15 cellular contexts compared by ENCODE assay signal in genomic region chr13:111247552-111247951, GRCh38.
A peak's percentile ranks its signal among the peaks of the same experiment; 100 is the strongest.
DNase-seq lines count a peak whose midpoint lies in the region; ATAC-seq and TF ChIP-seq lines count a peak whose summit lies in the region.
"Had no signal": no experiment of that assay in that cellular context is flagged by ENCODE, and none has a peak within 500 bp of the region (broad histone marks: within the 10 kb centered on the region; RNA-seq: fewer than 3 reads in every experiment).

No MANE protein-coding gene starts in this region.

- peak overlapping the region; percentile 80 for H3K27ac Mint-ChIP-seq in chondrocyte (ENCODE audit: unreplicated experiment)
- peak overlapping the region; percentile 38 for H3K27ac Mint-ChIP-seq in stimulated activated naive B cell treated with anti-CD40 and anti-IgM and Interleukin-4, amounts not matched to agents 10 μg/mL and 1 μg/mL and 100 μg/mL, for 72 hours
- H3K27ac Mint-ChIP-seq in glutamatergic neuron (ENCODE audit: unreplicated experiment): no peak overlapping the region
- H3K27ac Mint-ChIP-seq: natural killer cell treated with Interleukin-12 subunit alpha and Interleukin-12 subunit beta and Interleukin-15 and Interleukin-18, amount 100 ng/mL, for 72 hours; stimulated activated memory B cell treated with anti-CD40 and anti-IgM and Interleukin-4, amounts not matched to agents 10 μg/mL and 1 μg/mL and 100 μg/mL, for 72 hours had no signal

- no peak for TF ChIP-seq CTCF in chondrocyte (IDR thresholded peaks at IDR 0.05)
- TF ChIP-seq CTCF in liver (IDR thresholded peaks at IDR 0.05; ENCODE audit: low read depth, low read length, missing input control): no peak
- no peak for TF ChIP-seq CTCF in glutamatergic neuron (IDR thresholded peaks at IDR 0.05; ENCODE audit: partially characterized antibody, unreplicated experiment)

- 50% methylated on average over 7 of the region's 7 CpGs for WGBS in liver

- no peaks in the 10 kb centered on the region for H3K27me3 Mint-ChIP-seq in chondrocyte (ENCODE audit: low read depth)
- no peaks in the 10 kb centered on the region for H3K27me3 Mint-ChIP-seq in stimulated activated naive B cell treated with anti-CD40 and anti-IgM and Interleukin-4, amounts not matched to agents 10 μg/mL and 1 μg/mL and 100 μg/mL, for 72 hours
- no peaks in the 10 kb centered on the region for H3K27me3 Mint-ChIP-seq in glutamatergic neuron (ENCODE audit: unreplicated experiment)
- H3K27me3 Mint-ChIP-seq: natural killer cell treated with Interleukin-12 subunit alpha and Interleukin-12 subunit beta and Interleukin-15 and Interleukin-18, amount 100 ng/mL, for 72 hours; stimulated activated memory B cell treated with anti-CD40 and anti-IgM and Interleukin-4, amounts not matched to agents 10 μg/mL and 1 μg/mL and 100 μg/mL, for 72 hours had no signal

- H3K4me3 ChIP-seq in liver (ENCODE audit: low read depth in 1 of 3, low read length in 3 of 3): no peak overlapping the region
- H3K4me3 ChIP-seq: breast epithelium had no signal

- ATAC-seq in stimulated activated naive B cell treated with anti-CD40 and anti-IgM and Interleukin-4, amounts not matched to agents 10 μg/mL and 1 μg/mL and 100 μg/mL, for 72 hours (replicated peaks): no peak
- no peak for ATAC-seq in GM21529 (IDR thresholded peaks at IDR 0.05; ENCODE audit: unreplicated experiment)
- ATAC-seq: activated CD4-positive, CD25-positive, alpha-beta regulatory T cell treated with anti-CD3 and anti-CD28 coated beads, Interleukin-2, amount 50 U/mL, for 24 hours; natural killer cell treated with Interleukin-12 subunit alpha and Interleukin-12 subunit beta and Interleukin-15 and Interleukin-18, amount 100 ng/mL, for 72 hours; stimulated activated memory B cell treated with anti-CD40 and anti-IgM and Interleukin-4, amounts not matched to agents 10 μg/mL and 1 μg/mL and 100 μg/mL, for 72 hours had no signal

- H3K36me3 Mint-ChIP-seq in chondrocyte (ENCODE audit: low read depth) (peaks cover 43% of the 10 kb centered on the region), glutamatergic neuron (ENCODE audit: unreplicated experiment) (peaks cover 12% of the 10 kb centered on the region)
- peaks cover 51 to 72% of the 10 kb centered on the region in 2 donors for H3K36me3 Mint-ChIP-seq in stimulated activated naive B cell treated with anti-CD40 and anti-IgM and Interleukin-4, amounts not matched to agents 10 μg/mL and 1 μg/mL and 100 μg/mL, for 72 hours

- peak; percentile 9 for DNase-seq in SIG-M5 treated with dmso at 0.1 percent for 504 hours (lab: John Stamatoyannopoulos, UW; ENCODE audit: unreplicated experiment)
- no peak for DNase-seq in SIG-M5 (lab: John Stamatoyannopoulos, UW)
- no peak for DNase-seq in chondrocyte (ENCODE audit: low spot score)
- no peak for DNase-seq in stimulated activated naive B cell treated with anti-CD40 and anti-IgM and Interleukin-4, amounts not matched to agents 10 μg/mL and 1 μg/mL and 100 μg/mL, for 72 hours
- DNase-seq in glutamatergic neuron: no peak
- no peak for DNase-seq in NCI-H1694 (lab: John Stamatoyannopoulos, UW)
- DNase-seq: activated naive CD4-positive, alpha-beta T cell treated with anti-CD3 and anti-CD28 coated beads, Interleukin-2, amount 50 U/mL, for 16 hours; Calu3; foreskin melanocyte had no signal

- TF ChIP-seq RAD21 in liver (IDR thresholded peaks at IDR 0.05): no peak

- no peaks in the 10 kb centered on the region for H3K9me3 ChIP-seq in liver (ENCODE audit: control insufficient read depth in 4 of 4, low read length in 3 of 4)
- H3K9me3 ChIP-seq: breast epithelium had no signal

- no peak overlapping the region for H3K9ac ChIP-seq in liver (ENCODE audit: low read depth in 1 of 2, low read length in 2 of 2)

- H3K27me3 ChIP-seq in liver (ENCODE audit: control insufficient read depth in 4 of 4, insufficient read depth in 4 of 4, low read length in 3 of 4): no peaks in the 10 kb centered on the region
- H3K27me3 ChIP-seq: breast epithelium had no signal

- no peak overlapping the region for H3K27ac ChIP-seq in liver (ENCODE audit: low read depth in 1 of 2, low read length in 2 of 2)

- H3K4me1 Mint-ChIP-seq in chondrocyte (ENCODE audit: low read depth) (peaks cover 76% of the 10 kb centered on the region), glutamatergic neuron (ENCODE audit: low read depth, unreplicated experiment) (peaks cover 31% of the 10 kb centered on the region)
- H3K4me1 Mint-ChIP-seq in stimulated activated naive B cell treated with anti-CD40 and anti-IgM and Interleukin-4, amounts not matched to agents 10 μg/mL and 1 μg/mL and 100 μg/mL, for 72 hours: peaks cover 17 to 27% of the 10 kb centered on the region in 2 donors

- H3K36me3 ChIP-seq in liver (ENCODE audit: control insufficient read depth in 4 of 4, insufficient read depth in 3 of 4, low read depth in 1 of 4, low read length in 3 of 4): peaks cover 6 to 32% (median 16%) of the 10 kb centered on the region in 4 donors
- H3K36me3 ChIP-seq: breast epithelium had no signal

- H3K4me3 Mint-ChIP-seq in chondrocyte (ENCODE audit: unreplicated experiment) (no peak overlapping the region), glutamatergic neuron (ENCODE audit: unreplicated experiment) (no peak overlapping the region)
- H3K4me3 Mint-ChIP-seq in stimulated activated naive B cell treated with anti-CD40 and anti-IgM and Interleukin-4, amounts not matched to agents 10 μg/mL and 1 μg/mL and 100 μg/mL, for 72 hours: no peak overlapping the region
- H3K4me3 Mint-ChIP-seq: natural killer cell treated with Interleukin-12 subunit alpha and Interleukin-12 subunit beta and Interleukin-15 and Interleukin-18, amount 100 ng/mL, for 72 hours; stimulated activated memory B cell treated with anti-CD40 and anti-IgM and Interleukin-4, amounts not matched to agents 10 μg/mL and 1 μg/mL and 100 μg/mL, for 72 hours had no signal

- H3K4me1 ChIP-seq in liver (ENCODE audit: control insufficient read depth in 4 of 4, insufficient read depth in 4 of 4, low read length in 3 of 4): peaks cover 2 to 20% (median 10%) of the 10 kb centered on the region in 4 donors
- H3K4me1 ChIP-seq: breast epithelium had no signal

- no peaks in the 10 kb centered on the region for H3K9me3 Mint-ChIP-seq in chondrocyte (ENCODE audit: low read depth)
- no peaks in the 10 kb centered on the region for H3K9me3 Mint-ChIP-seq in stimulated activated naive B cell treated with anti-CD40 and anti-IgM and Interleukin-4, amounts not matched to agents 10 μg/mL and 1 μg/mL and 100 μg/mL, for 72 hours
- peaks cover 7% of the 10 kb centered on the region for H3K9me3 Mint-ChIP-seq in glutamatergic neuron (ENCODE audit: unreplicated experiment)
- H3K9me3 Mint-ChIP-seq: natural killer cell treated with Interleukin-12 subunit alpha and Interleukin-12 subunit beta and Interleukin-15 and Interleukin-18, amount 100 ng/mL, for 72 hours; stimulated activated memory B cell treated with anti-CD40 and anti-IgM and Interleukin-4, amounts not matched to agents 10 μg/mL and 1 μg/mL and 100 μg/mL, for 72 hours had no signal

TF ChIP-seq in liver, 16 proteins besides CTCF, POLR2A, EP300 and RAD21:
- TF ChIP-seq EGR1 (IDR thresholded peaks at IDR 0.05; ENCODE audit: low read depth in 2 of 2) (no peak), ZBTB33 (IDR thresholded peaks at IDR 0.05) (no peak), MAX (IDR thresholded peaks at IDR 0.05) (peak; percentile 28), HNF4A (conservative IDR thresholded peaks at IDR 0.05) (peak; percentile 29 to 38), FOXA2 (IDR thresholded peaks at IDR 0.05) (no peak), YY1 (IDR thresholded peaks at IDR 0.05) (peak; percentile 35), SP1 (IDR thresholded peaks at IDR 0.05) (peak; percentile 25), NR2F2 (IDR thresholded peaks at IDR 0.05) (no peak), RXRA (IDR thresholded peaks at IDR 0.05) (peak; percentile 42 to 44)
TF ChIP-seq in liver: peak in this region for 5.
